ENCODE assay signal across 14 cellular contexts in genomic region chr18:55224086-55224625, GRCh38.
DNase-seq lines count a peak whose midpoint lies in the region; ATAC-seq lines count a peak whose summit lies in the region.
"Had no signal": no experiment of that assay in that cellular context is flagged by ENCODE, and none has a peak within 500 bp of the region (broad histone marks: within the 10 kb centered on the region; RNA-seq: fewer than 3 reads in every experiment).

No MANE protein-coding gene starts in this region.

- DNase-seq in amniotic epithelial cell (ENCODE audit: low read depth), result peak; percentile 21
- DNase-seq in fibroblast of gingiva (ENCODE audit: low read depth), result peak; percentile 66
- DNase-seq in smooth muscle cell of the brain vasculature (ENCODE audit: low read depth, low spot score), result peak; percentile 77
- DNase-seq in NCI-H1436 (lab: John Stamatoyannopoulos, UW), result no peak
- no peak for DNase-seq in middle frontal gyrus (ENCODE audit: extremely low spot score, low spot score)
- DNase-seq: CD8-positive, alpha-beta T cell; H7; NCI-H146; NCI-H446; NCI-H774; PC-9 had no signal

- ATAC-seq in HG03135 (IDR thresholded peaks at IDR 0.05; ENCODE audit: unreplicated experiment), result no peak
- ATAC-seq in HG03378 (IDR thresholded peaks at IDR 0.05; ENCODE audit: unreplicated experiment), result no peak
- ATAC-seq: CD8-positive, alpha-beta T cell had no signal

- H3K36me3 Mint-ChIP-seq in IgD-negative memory B cell, result peaks cover 6% of the 10 kb centered on the region
- H3K36me3 Mint-ChIP-seq: CD8-positive, alpha-beta T cell had no signal

- peaks cover 23 to 40% (median 26%) of the 10 kb centered on the region in 3 donors for H3K4me1 Mint-ChIP-seq in IgD-negative memory B cell

- H3K9me3 Mint-ChIP-seq in IgD-negative memory B cell, result no peaks in the 10 kb centered on the region
- H3K9me3 Mint-ChIP-seq: CD8-positive, alpha-beta T cell had no signal

- H3K27ac Mint-ChIP-seq in IgD-negative memory B cell, result peak overlapping the region; percentile 5 to 53 (median 35)
- H3K27ac Mint-ChIP-seq: CD8-positive, alpha-beta T cell had no signal

- no peaks in the 10 kb centered on the region for H3K27me3 Mint-ChIP-seq in IgD-negative memory B cell

- H3K4me3 Mint-ChIP-seq in IgD-negative memory B cell, result no peak overlapping the region
- H3K4me3 Mint-ChIP-seq: CD8-positive, alpha-beta T cell had no signal

Comparison
In these comparisons a context has a peak if more than half of its experiments do, and no peak if none do; other contexts are left out.
1. DNase-seq: peak in amniotic epithelial cell (single experiment), fibroblast of gingiva (single experiment) and smooth muscle cell of the brain vasculature (single experiment); none in NCI-H1436 (single experiment) and middle frontal gyrus (single experiment).